Comparison of ENCODE assay signal across 15 cellular contexts in genomic region chr10:7593068-7593467, GRCh38.
DNase-seq lines count a peak whose midpoint lies in the region; ATAC-seq and TF ChIP-seq lines count a peak whose summit lies in the region.
"Had no signal": no experiment of that assay in that cellular context is flagged by ENCODE, and none has a peak within 500 bp of the region (broad histone marks: within the 10 kb centered on the region; RNA-seq: fewer than 3 reads in every experiment).

No MANE protein-coding gene starts in this region.

- H3K9ac ChIP-seq in rectal smooth muscle tissue (ENCODE audit: low read length): no peak overlapping the region

- TF ChIP-seq CTCF in right atrium auricular region (IDR thresholded peaks at IDR 0.05): no peak
- TF ChIP-seq CTCF in BE2C (IDR thresholded peaks at IDR 0.05; ENCODE audit: low read depth, low read length): no peak

- DNase-seq in Ammon's horn (ENCODE audit: low spot score) (peak; percentile 35), cerebellum (ENCODE audit: low spot score) (peak; percentile 11), right atrium auricular region (ENCODE audit: low spot score) (no peak), BE2C (no peak), G401 (ENCODE audit: low spot score) (no peak)
- DNase-seq: activated CD4-positive, CD25-positive, alpha-beta regulatory T cell treated with anti-CD3 and anti-CD28 coated beads, Interleukin-2, amount 50 U/mL, for 72 hours; colonic mucosa; HFFc6; NCI-H1930; NCI-H510A treated with DMSO at 0.1 percent for 48 hours; stimulated activated CD4-positive, alpha-beta T cell treated with anti-CD3 and anti-CD28 coated beads, Interleukin-2, amount 100 ng/mL, for 24 hours; T1000 had no signal

- ATAC-seq in GM18502 (IDR thresholded peaks at IDR 0.05; ENCODE audit: poor library complexity, unreplicated experiment): no peak
- ATAC-seq in HG02798 (IDR thresholded peaks at IDR 0.05; ENCODE audit: poor library complexity, unreplicated experiment): no peak

- in situ Hi-C loops in G401 (cut with HindIII; ENCODE audit: low sequenced_read_pairs): no loop called here

- peak overlapping the region; percentile 40 to 48 for H3K27ac ChIP-seq in right atrium auricular region
- H3K27ac ChIP-seq in rectal smooth muscle tissue (ENCODE audit: low read depth, low read length): peak overlapping the region; percentile 95
- H3K27ac ChIP-seq: colonic mucosa had no signal

- H3K4me3 ChIP-seq in right atrium auricular region: no peak overlapping the region
- no peak overlapping the region for H3K4me3 ChIP-seq in rectal smooth muscle tissue (ENCODE audit: low read length)
- H3K4me3 ChIP-seq in BE2C (ENCODE audit: low read depth, low read length): no peak overlapping the region
- H3K4me3 ChIP-seq: colonic mucosa had no signal

- H3K9me3 ChIP-seq in right atrium auricular region (no peaks in the 10 kb centered on the region), BE2C (no peaks in the 10 kb centered on the region)
- H3K9me3 ChIP-seq: colonic mucosa had no signal

- H3K36me3 ChIP-seq in right atrium auricular region (no peaks in the 10 kb centered on the region), rectal smooth muscle tissue (ENCODE audit: control insufficient read depth, insufficient read depth, low read length) (no peaks in the 10 kb centered on the region), BE2C (no peaks in the 10 kb centered on the region)
- H3K36me3 ChIP-seq: colonic mucosa had no signal

- H3K4me1 ChIP-seq in right atrium auricular region (peaks cover 0 to 6% of the 10 kb centered on the region in 2 donors), rectal smooth muscle tissue (ENCODE audit: control insufficient read depth, insufficient read depth, low read length) (peaks cover 12% of the 10 kb centered on the region), BE2C (no peaks in the 10 kb centered on the region)
- H3K4me1 ChIP-seq: colonic mucosa had no signal

- H3K27me3 ChIP-seq in right atrium auricular region (no peaks in the 10 kb centered on the region), rectal smooth muscle tissue (ENCODE audit: control insufficient read depth, insufficient read depth, low read length) (no peaks in the 10 kb centered on the region), BE2C (no peaks in the 10 kb centered on the region)
- H3K27me3 ChIP-seq: colonic mucosa had no signal

Comparison
In these comparisons a context has a peak if more than half of its experiments do, and no peak if none do; other contexts are left out.
1. DNase-seq: peak in Ammon's horn (single experiment) and cerebellum (single experiment); none in right atrium auricular region (single experiment), BE2C (single experiment) and G401 (single experiment).